ENCODE assay signal across 18 cellular contexts in the genomic region with DNA sequence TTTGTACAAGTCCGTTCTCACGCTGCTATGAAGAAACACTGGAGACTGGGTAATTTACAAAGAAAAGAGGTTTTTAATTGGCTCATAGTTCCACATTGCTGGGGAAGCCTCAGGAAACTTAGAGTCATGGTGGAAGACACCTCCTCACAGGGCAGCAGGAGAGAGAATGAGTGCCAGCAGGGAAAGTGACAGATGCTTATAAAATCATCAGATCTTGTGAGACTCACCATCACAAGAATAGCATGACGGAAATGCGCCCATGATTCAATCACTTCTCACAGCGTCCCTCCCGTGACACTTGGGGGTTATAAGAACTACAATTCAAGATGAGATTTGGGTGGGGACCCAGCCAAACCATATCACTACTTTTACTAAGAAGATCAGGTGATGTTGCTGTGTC.
DNase-seq lines count a peak whose midpoint lies in the region; FAIRE-seq and TF ChIP-seq lines count a peak whose summit lies in the region.
"Had no signal": no experiment of that assay in that cellular context is flagged by ENCODE, and none has a peak within 500 bp of the region (broad histone marks: within the 10 kb centered on the region; RNA-seq: fewer than 3 reads in every experiment).

No MANE protein-coding gene starts in this region.

- H3K4me2 ChIP-seq in keratinocyte (ENCODE audit: control insufficient read depth, extremely low read depth, insufficient read depth, low read depth, low read length) (no peak overlapping the region), hepatocyte (no peak overlapping the region)

- DNase-seq in MCF 10A (ENCODE audit: unreplicated experiment) (no peak), breast epithelium (ENCODE audit: low spot score in 2 of 2) (no peak), keratinocyte (ENCODE audit: low read depth, low spot score) (no peak), HT-29 (ENCODE audit: low spot score) (no peak), uterus (no peak), hepatocyte (ENCODE audit: low spot score) (no peak)
- no peak for DNase-seq in stimulated activated CD4-positive, alpha-beta T cell treated with anti-CD3 and anti-CD28 coated beads, Interleukin-1b, Interleukin-23, amount 100 ng/mL, for 48 hours
- DNase-seq: KBM-7, MM.1S, NCI-H1105 treated with DMSO at 0.1 percent for 48 hours, NCI-H187, NCI-H2171, NCI-H774, SIG-M5 had no signal

- H4K20me1 ChIP-seq in keratinocyte (ENCODE audit: control insufficient read depth, extremely low read depth, insufficient read depth, low read length) (no peaks in the 10 kb centered on the region), hepatocyte (ENCODE audit: insufficient read depth, poor library complexity, severe bottlenecking) (no peaks in the 10 kb centered on the region)

- no peaks in the 10 kb centered on the region for H3K27me3 ChIP-seq in breast epithelium
- H3K27me3 ChIP-seq in keratinocyte (ENCODE audit: control insufficient read depth, extremely low read depth, insufficient read depth, low read length), result no peaks in the 10 kb centered on the region
- H3K27me3 ChIP-seq in uterus, result no peaks in the 10 kb centered on the region
- no peaks in the 10 kb centered on the region for H3K27me3 ChIP-seq in hepatocyte

- H3K9me3 Mint-ChIP-seq in MCF 10A (ENCODE audit: unreplicated experiment), result no peaks in the 10 kb centered on the region
- H3K9me3 Mint-ChIP-seq in brain, result peaks cover 0 to 19% (median 0%) of the 10 kb centered on the region in 5 experiments

- CTCF ChIA-PET in MCF 10A (lab: Yijun Ruan, JAX), result no interaction called here

- H3K9me1 ChIP-seq in keratinocyte (ENCODE audit: control insufficient read depth, extremely low read depth, insufficient read depth, low read length), result no peaks in the 10 kb centered on the region

- H3K9me3 ChIP-seq in breast epithelium (no peaks in the 10 kb centered on the region), keratinocyte (ENCODE audit: control insufficient read depth, low read depth, low read length) (no peaks in the 10 kb centered on the region), uterus (no peaks in the 10 kb centered on the region), hepatocyte (ENCODE audit: low read depth) (no peaks in the 10 kb centered on the region)

- no peaks in the 10 kb centered on the region for H3K4me1 ChIP-seq in breast epithelium
- H3K4me1 ChIP-seq in keratinocyte (ENCODE audit: control insufficient read depth, extremely low read depth, insufficient read depth, low read length), result peaks cover 41% of the 10 kb centered on the region
- H3K4me1 ChIP-seq in uterus, result no peaks in the 10 kb centered on the region
- H3K4me1 ChIP-seq in hepatocyte (ENCODE audit: insufficient read depth), result no peaks in the 10 kb centered on the region

- TF ChIP-seq CTCF in MCF 10A (IDR thresholded peaks at IDR 0.05; ENCODE audit: unreplicated experiment) (no peak), breast epithelium (IDR thresholded peaks at IDR 0.05) (no peak), brain (conservative IDR thresholded peaks at IDR 0.05) (no peak), keratinocyte (optimal IDR thresholded peaks at IDR 0.05 in 1 of 3, IDR thresholded peaks at IDR 0.05 in 1 of 3, conservative IDR thresholded peaks at IDR 0.05 in 1 of 3; ENCODE audit: extremely low read depth in 1 of 3, insufficient read depth in 2 of 3, low read length in 3 of 3) (no peak), uterus (IDR thresholded peaks at IDR 0.05) (no peak), hepatocyte (IDR thresholded peaks at IDR 0.05; ENCODE audit: poor library complexity) (no peak)

- 88% methylated on average over 6 of the region's 6 CpGs for WGBS in hepatocyte (ENCODE audit: low lambda C conversion rate, missing lambda C conversion rate)

- POLR2A ChIA-PET in MCF 10A (lab: Yijun Ruan, JAX), result no interaction called here

- H3K36me3 Mint-ChIP-seq in MCF 10A (ENCODE audit: insufficient read depth, unreplicated experiment), result no peaks in the 10 kb centered on the region
- H3K36me3 Mint-ChIP-seq in brain, result no peaks in the 10 kb centered on the region

- dilution Hi-C loops in keratinocyte (cut with MboI; ENCODE audit: extremely low pct_ligation_motif_present, low sequenced_read_pairs), result no loop called here

- H3K27ac Mint-ChIP-seq in MCF 10A (ENCODE audit: low read depth, unreplicated experiment) (peak overlapping the region; percentile 47), brain (peak overlapping the region in 4 of 5 experiments; percentile 64 to 92 (median 86))

- intact Hi-C loops in MCF 10A (cut with micrococcal nuclease) (no loop called here), breast epithelium (cut with DNase I; ENCODE audit: low total_unique reads) (no loop called here), uterus (cut with DNase I; ENCODE audit: low total_unique reads) (no loop called here)

- H3K4me3 ChIP-seq in breast epithelium (no peak overlapping the region), keratinocyte (ENCODE audit: control insufficient read depth in 2 of 3, extremely low read depth in 1 of 3, insufficient read depth in 2 of 3, low read depth in 1 of 3, low read length in 3 of 3) (no peak overlapping the region), uterus (no peak overlapping the region), hepatocyte (no peak overlapping the region)
- H3K4me3 ChIP-seq: GM12878 had no signal

- H3K9ac ChIP-seq in keratinocyte (ENCODE audit: control insufficient read depth, extremely low read depth, insufficient read depth, low read length), result no peak overlapping the region

- H3K27ac ChIP-seq in breast epithelium (no peak overlapping the region), keratinocyte (ENCODE audit: control insufficient read depth, insufficient read depth, low read length) (peak overlapping the region; percentile 84), uterus (no peak overlapping the region), hepatocyte (no peak overlapping the region)
- H3K27ac ChIP-seq: 22Rv1, HL-60 had no signal

- no peaks in the 10 kb centered on the region for H3K9me2 ChIP-seq in hepatocyte (replicated peaks; ENCODE audit: insufficient read depth)

- H3K27me3 Mint-ChIP-seq in MCF 10A (ENCODE audit: insufficient read depth, unreplicated experiment) (no peaks in the 10 kb centered on the region), brain (peaks cover 2% of the 10 kb centered on the region)

- H3K79me2 ChIP-seq in keratinocyte (ENCODE audit: control insufficient read depth, insufficient read depth, low read length) (no peaks in the 10 kb centered on the region), hepatocyte (no peaks in the 10 kb centered on the region)

- H3K36me3 ChIP-seq in breast epithelium (no peaks in the 10 kb centered on the region), keratinocyte (ENCODE audit: control insufficient read depth in 2 of 2, extremely low read depth in 1 of 2, insufficient read depth in 2 of 2, low read length in 2 of 2) (no peaks in the 10 kb centered on the region), uterus (no peaks in the 10 kb centered on the region), hepatocyte (replicated peaks; ENCODE audit: insufficient read depth, low read depth) (no peaks in the 10 kb centered on the region)

- H2AFZ ChIP-seq in keratinocyte (ENCODE audit: control insufficient read depth, low read length) (peak overlapping the region; percentile 8), hepatocyte (no peak overlapping the region)

- FAIRE-seq in keratinocyte (lab: Jason Lieb, UNC), result peak; percentile 9
- FAIRE-seq: GM12878 had no signal

- H3K4me1 Mint-ChIP-seq in MCF 10A (ENCODE audit: insufficient read depth, unreplicated experiment) (peaks cover 55% of the 10 kb centered on the region), brain (peaks cover 45% of the 10 kb centered on the region)

- H3K4me3 Mint-ChIP-seq in MCF 10A (ENCODE audit: unreplicated experiment) (no peak overlapping the region), brain (peak overlapping the region in 1 of 5 experiments; percentile 7)

- no TSS peak for BruUV-seq in MCF 10A (replicated peaks; lab: Mats Ljungman, UMichigan)

- no peak for TF ChIP-seq POLR2A in breast epithelium (IDR thresholded peaks at IDR 0.05)
- TF ChIP-seq POLR2A in uterus (IDR thresholded peaks at IDR 0.05), result no peak
